ENCODE assay signal across 9 cellular contexts in genomic region chr6:87699576-87699975, GRCh38. TPM values are rescaled to one million over a fixed set of nuclear protein-coding genes. Genes with fewer than 3 reads are reported as not detected.
DNase-seq lines count a peak whose midpoint lies in the region.
"Had no signal": no experiment of that assay in that cellular context is flagged by ENCODE, and none has a peak within 500 bp of the region (broad histone marks: within the 10 kb centered on the region; RNA-seq: fewer than 3 reads in every experiment).

No MANE protein-coding gene starts in this region.

- H3K27ac ChIP-seq in stomach smooth muscle (ENCODE audit: low read length) = no peak overlapping the region
- H3K27ac ChIP-seq: C4-2B had no signal

- H3K4me1 ChIP-seq in stomach smooth muscle (ENCODE audit: control insufficient read depth, insufficient read depth, low read length) = peaks cover 9% of the 10 kb centered on the region

- H3K9me3 ChIP-seq in iPS-18c (ENCODE audit: control insufficient read depth, insufficient read depth, low read length) = peaks cover 2% of the 10 kb centered on the region
- no peaks in the 10 kb centered on the region for H3K9me3 ChIP-seq in stomach smooth muscle (ENCODE audit: control insufficient read depth in 2 of 2, low read length in 2 of 2)

- H3K27me3 Mint-ChIP-seq in T-helper 2 cell treated with Interferon-gamma antibody and Interleukin-4, amounts not matched to agents 5 μg/mL and 100 μg/mL, for 36 hours (ENCODE audit: low read depth) = no peaks in the 10 kb centered on the region
- no peaks in the 10 kb centered on the region for H3K27me3 Mint-ChIP-seq in activated T-helper 2 cell treated with anti-CD3 and anti-CD28 coated beads, Interferon-gamma antibody, Interleukin-2, Interleukin-4, amounts not matched to agents 10 μg/mL and 5 μg/mL and 100 μg/mL, durations not matched to agents 14 hours and 24 hours and 36 hours (ENCODE audit: low read depth)

- H3K4me1 Mint-ChIP-seq in T-helper 2 cell treated with Interferon-gamma antibody and Interleukin-4, amounts not matched to agents 5 μg/mL and 100 μg/mL, for 36 hours (ENCODE audit: low read depth) = peaks cover 34% of the 10 kb centered on the region
- peaks cover 32% of the 10 kb centered on the region for H3K4me1 Mint-ChIP-seq in activated T-helper 2 cell treated with anti-CD3 and anti-CD28 coated beads, Interferon-gamma antibody, Interleukin-2, Interleukin-4, amounts not matched to agents 10 μg/mL and 5 μg/mL and 100 μg/mL, durations not matched to agents 14 hours and 24 hours and 36 hours (ENCODE audit: low read depth)

- no peaks in the 10 kb centered on the region for H3K36me3 ChIP-seq in stomach smooth muscle (ENCODE audit: control insufficient read depth in 2 of 2, insufficient read depth in 2 of 2, low read length in 2 of 2)

- no peak overlapping the region for H3K9ac ChIP-seq in stomach smooth muscle (ENCODE audit: low read length in 2 of 2)

- H3K4me3 Mint-ChIP-seq in T-helper 2 cell treated with Interferon-gamma antibody and Interleukin-4, amounts not matched to agents 5 μg/mL and 100 μg/mL, for 36 hours = peak overlapping the region; percentile 92
- peak overlapping the region; percentile 98 for H3K4me3 Mint-ChIP-seq in activated T-helper 2 cell treated with anti-CD3 and anti-CD28 coated beads, Interferon-gamma antibody, Interleukin-2, Interleukin-4, amounts not matched to agents 10 μg/mL and 5 μg/mL and 100 μg/mL, durations not matched to agents 14 hours and 24 hours and 36 hours (ENCODE audit: low read depth)

- H3K36me3 Mint-ChIP-seq in T-helper 2 cell treated with Interferon-gamma antibody and Interleukin-4, amounts not matched to agents 5 μg/mL and 100 μg/mL, for 36 hours (ENCODE audit: low read depth) = peaks cover 21% of the 10 kb centered on the region
- peaks cover 30% of the 10 kb centered on the region for H3K36me3 Mint-ChIP-seq in activated T-helper 2 cell treated with anti-CD3 and anti-CD28 coated beads, Interferon-gamma antibody, Interleukin-2, Interleukin-4, amounts not matched to agents 10 μg/mL and 5 μg/mL and 100 μg/mL, durations not matched to agents 14 hours and 24 hours and 36 hours (ENCODE audit: low read depth)

- no peaks in the 10 kb centered on the region for H3K9me3 Mint-ChIP-seq in T-helper 2 cell treated with Interferon-gamma antibody and Interleukin-4, amounts not matched to agents 5 μg/mL and 100 μg/mL, for 36 hours
- H3K9me3 Mint-ChIP-seq in activated T-helper 2 cell treated with anti-CD3 and anti-CD28 coated beads, Interferon-gamma antibody, Interleukin-2, Interleukin-4, amounts not matched to agents 10 μg/mL and 5 μg/mL and 100 μg/mL, durations not matched to agents 14 hours and 24 hours and 36 hours = no peaks in the 10 kb centered on the region

- intact Hi-C loops in activated T-helper 2 cell treated with anti-CD3 and anti-CD28 coated beads, Interferon-gamma antibody, Interleukin-2, Interleukin-4, amounts not matched to agents 10 μg/mL and 5 μg/mL and 100 μg/mL, durations not matched to agents 14 hours and 24 hours and 36 hours (cut with micrococcal nuclease) = loop anchor here (5.0 kb wide), 1 partner anchor 42 kb away; no protein-coding TSS in a partner anchor

- no peaks in the 10 kb centered on the region for H3K27me3 ChIP-seq in stomach smooth muscle (ENCODE audit: control insufficient read depth in 1 of 2, insufficient read depth in 2 of 2, low read length in 2 of 2)

- H3K27ac Mint-ChIP-seq in T-helper 2 cell treated with Interferon-gamma antibody and Interleukin-4, amounts not matched to agents 5 μg/mL and 100 μg/mL, for 36 hours = peak overlapping the region; percentile 62
- no peak overlapping the region for H3K27ac Mint-ChIP-seq in activated T-helper 2 cell treated with anti-CD3 and anti-CD28 coated beads, Interferon-gamma antibody, Interleukin-2, Interleukin-4, amounts not matched to agents 10 μg/mL and 5 μg/mL and 100 μg/mL, durations not matched to agents 14 hours and 24 hours and 36 hours

- H3K4me3 ChIP-seq in iPS-18c (ENCODE audit: insufficient read depth, low read depth, low read length) (peak overlapping the region; percentile 26), stomach smooth muscle (ENCODE audit: low read length in 2 of 2) (peak overlapping the region; percentile 78 to 88)

- DNase-seq in T-helper 2 cell treated with Interferon-gamma antibody and Interleukin-4, amounts not matched to agents 5 μg/mL and 100 μg/mL, for 36 hours (ENCODE audit: low spot score) = no peak
- DNase-seq in T-helper 2 cell = no peak
- no peak for DNase-seq in activated T-helper 2 cell treated with anti-CD3 and anti-CD28 coated beads, Interferon-gamma antibody, Interleukin-2, Interleukin-4, amounts not matched to agents 10 μg/mL and 5 μg/mL and 100 μg/mL, durations not matched to agents 14 hours and 24 hours and 36 hours (ENCODE audit: low spot score)
- no peak for DNase-seq in NCI-H2196 treated with DMSO at 0.1 percent for 48 hours (lab: John Stamatoyannopoulos, UW; ENCODE audit: unreplicated experiment)
- DNase-seq in GM19238 (ENCODE audit: insufficient read length, low spot score) = no peak
- no peak for DNase-seq in activated gamma-delta T cell treated with Interleukin-2 at 50 U/mL for 16 hours

RNA-seq across cellular contexts. Expression of gene AKIRIN2, which starts 2.5 kb away (rescaled TPM):
- total RNA-seq in activated T-helper 2 cell treated with anti-CD3 and anti-CD28 coated beads, Interferon-gamma antibody, Interleukin-2, Interleukin-4, amounts not matched to agents 10 μg/mL and 5 μg/mL and 100 μg/mL, durations not matched to agents 14 hours and 24 hours and 36 hours = 41.9 and 42.0 TPM in 2 replicates
